In genomic region chr19:13839193-13839937, GRCh38 we compare ENCODE assay signal across 8 cellular contexts. TPM values are rescaled to one million over a fixed set of nuclear protein-coding genes. Genes with fewer than 3 reads are reported as not detected.
DNase-seq lines count a peak whose midpoint lies in the region; FAIRE-seq and TF ChIP-seq lines count a peak whose summit lies in the region.

No MANE protein-coding gene starts in this region.

- peaks cover 34% of the 10 kb centered on the region for H3K79me2 ChIP-seq in KMS-11 (ENCODE audit: insufficient read depth, low read depth)

- TF ChIP-seq CTCF in KMS-11 (conservative IDR thresholded peaks at IDR 0.05; ENCODE audit: low read depth, low read length) (no peak; the same call in 1 of the 2 replicates), bronchial epithelial cell (IDR thresholded peaks at IDR 0.05; ENCODE audit: insufficient read depth, low read length, severe bottlenecking) (no peak), liver (IDR thresholded peaks at IDR 0.05; ENCODE audit: low read depth, low read length, missing input control) (no peak)

- H3K36me3 ChIP-seq in KMS-11 (ENCODE audit: insufficient read depth) (no peaks in the 10 kb centered on the region), bronchial epithelial cell (ENCODE audit: control insufficient read depth, insufficient read depth, low read length) (peaks cover 41% of the 10 kb centered on the region), liver (ENCODE audit: control insufficient read depth in 4 of 4, insufficient read depth in 3 of 4, low read depth in 1 of 4, low read length in 3 of 4) (peaks cover 0 to 4% (median 0%) of the 10 kb centered on the region in 4 donors)

- TF ChIP-seq RAD21 in liver (IDR thresholded peaks at IDR 0.05), result peak in 1 of 2 donors; percentile 0

- H3K9ac ChIP-seq in KMS-11, result peak overlapping the region; percentile 77
- peak overlapping the region; percentile 54 to 60 for H3K9ac ChIP-seq in liver (ENCODE audit: low read depth in 1 of 2, low read length in 2 of 2)

- peak overlapping the region; percentile 68 for H3K27ac ChIP-seq in KMS-11
- H3K27ac ChIP-seq in liver (ENCODE audit: low read depth in 1 of 2, low read length in 2 of 2), result peak overlapping the region; percentile 94 to 97

- no peaks in the 10 kb centered on the region for H4K20me1 ChIP-seq in KMS-11 (ENCODE audit: insufficient read depth)

- H3K27me3 ChIP-seq in KMS-11 (ENCODE audit: insufficient read depth, low read depth), result no peaks in the 10 kb centered on the region
- H3K27me3 ChIP-seq in bronchial epithelial cell (ENCODE audit: control insufficient read depth, insufficient read depth, low read length), result no peaks in the 10 kb centered on the region
- no peaks in the 10 kb centered on the region for H3K27me3 ChIP-seq in liver (ENCODE audit: control insufficient read depth in 4 of 4, insufficient read depth in 4 of 4, low read length in 3 of 4)

- no peaks in the 10 kb centered on the region for H3K9me3 ChIP-seq in liver (ENCODE audit: control insufficient read depth in 4 of 4, low read length in 3 of 4)

- no peak overlapping the region for H2AFZ ChIP-seq in KMS-11 (ENCODE audit: low read depth)

- no peak overlapping the region for H3K4me3 ChIP-seq in KMS-11 (IDR thresholded peaks at IDR 0.05; ENCODE audit: insufficient read depth, low read depth, low read length)
- H3K4me3 ChIP-seq in bronchial epithelial cell (ENCODE audit: low read depth, low read length), result peak overlapping the region; percentile 96
- peak overlapping the region in 2 of 3 donors; percentile 24 to 82 for H3K4me3 ChIP-seq in liver (ENCODE audit: low read depth in 1 of 3, low read length in 3 of 3)

- DNase-seq in AML-193 (lab: John Stamatoyannopoulos, UW) (peak; percentile 88), GM19240 (ENCODE audit: insufficient read length, low spot score) (peak; percentile 88), bronchial epithelial cell (ENCODE audit: low read depth) (peak; percentile 57), putamen (ENCODE audit: low spot score) (no peak)
- peak; percentile 51 to 74 (median 64) for DNase-seq in activated CD4-positive, CD25-positive, alpha-beta regulatory T cell (lab: John Stamatoyannopoulos, UW)
- DNase-seq in stimulated activated CD4-positive, alpha-beta T cell treated with anti-CD3 and anti-CD28 coated beads, TNF-alpha, amount 100 ng/mL, for 4 hours (ENCODE audit: low read depth in 3 of 3), result peak; percentile 73 to 86 (median 84)

- 0 out of 2 replicates have a peak overlapping the region, but pooled peaks have one; percentile 25 for H3K4me2 ChIP-seq in KMS-11

- FAIRE-seq in bronchial epithelial cell (lab: Jason Lieb, UNC), result no peak

- WGBS in liver, result 54% methylated on average over 31 of the region's 31 CpGs

- H3K4me1 ChIP-seq in KMS-11 (ENCODE audit: low read depth, poor library complexity, severe bottlenecking), result peaks cover 24% of the 10 kb centered on the region
- peaks cover 2 to 15% (median 8%) of the 10 kb centered on the region in 4 donors for H3K4me1 ChIP-seq in liver (ENCODE audit: control insufficient read depth in 4 of 4, insufficient read depth in 4 of 4, low read length in 3 of 4)

TF ChIP-seq in liver, 16 proteins besides CTCF, POLR2A, EP300 and RAD21:
- TF ChIP-seq EGR1 (IDR thresholded peaks at IDR 0.05; ENCODE audit: low read depth in 2 of 2), result no peak
- no peak for TF ChIP-seq MAX (IDR thresholded peaks at IDR 0.05)
- peak; percentile 38 to 62 for TF ChIP-seq GABPA (IDR thresholded peaks at IDR 0.05 in 1 of 2, conservative IDR thresholded peaks at IDR 0.05 in 1 of 2)
- peak; percentile 8 for TF ChIP-seq SP1 (IDR thresholded peaks at IDR 0.05)
- peak; percentile 56 for TF ChIP-seq NR2F2 (IDR thresholded peaks at IDR 0.05)

RNA-seq across cellular contexts. Expression of gene NANOS3, which starts 37.6 kb away (rescaled TPM):
- total RNA-seq in bronchial epithelial cell (0.53 TPM in 1 of 2 replicates, not detected in the other), liver (not detected)
- not detected for polyA plus RNA-seq in liver

RNA-seq across cellular contexts. Expression of gene ZSWIM4, which starts 44.1 kb away (rescaled TPM):
- 3.2 and 5.1 TPM in 2 replicates for total RNA-seq in bronchial epithelial cell
- 1 to 10 TPM; 1.6 to 2.2 TPM for total RNA-seq in liver
- polyA plus RNA-seq in liver, result under 1 TPM; 0.14 to 0.75 TPM
